ENCODE assay signal across 15 cellular contexts in the genomic region with DNA sequence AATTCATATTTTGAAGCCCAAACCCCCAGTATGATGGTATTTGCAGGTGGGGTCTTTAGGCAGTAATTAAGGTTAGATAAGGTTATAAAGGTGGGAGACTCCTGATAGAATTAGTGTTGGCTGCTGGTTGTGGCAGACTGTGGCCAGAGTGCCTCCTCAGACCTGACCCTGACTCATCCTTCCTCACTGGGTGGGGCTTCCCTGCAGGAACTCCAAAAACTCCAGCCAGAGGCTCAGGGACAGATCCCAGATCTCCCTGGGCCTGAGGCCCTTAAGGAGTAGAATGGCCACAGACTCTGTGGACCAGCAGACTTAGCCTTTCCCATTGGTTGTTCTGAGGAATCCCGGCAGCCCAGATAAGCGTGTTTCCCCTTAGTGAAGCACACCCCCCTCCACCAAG.
DNase-seq lines count a peak whose midpoint lies in the region; ATAC-seq and TF ChIP-seq lines count a peak whose summit lies in the region.
"Had no signal": no experiment of that assay in that cellular context is flagged by ENCODE, and none has a peak within 500 bp of the region (broad histone marks: within the 10 kb centered on the region; RNA-seq: fewer than 3 reads in every experiment).

No MANE protein-coding gene starts in this region.

- WGBS in trophoblast cell (ENCODE audit: extremely low coverage, insufficient coverage, insufficient read length), result no CpG with 5 or more reads among the region's 2 CpGs

- H3K9me3 Mint-ChIP-seq in MCF 10A (ENCODE audit: unreplicated experiment), result no peaks in the 10 kb centered on the region
- H3K9me3 Mint-ChIP-seq in glutamatergic neuron (ENCODE audit: unreplicated experiment), result peaks cover 1% of the 10 kb centered on the region

- no peak overlapping the region for H3K4me3 ChIP-seq in breast epithelium
- no peak overlapping the region for H3K4me3 ChIP-seq in MG63
- H3K4me3 ChIP-seq in epithelial cell of esophagus (ENCODE audit: low read length), result no peak overlapping the region
- H3K4me3 ChIP-seq in trophoblast cell (ENCODE audit: low read depth, low read length), result no peak overlapping the region
- no peak overlapping the region for H3K4me3 ChIP-seq in mucosa of descending colon
- H3K4me3 ChIP-seq: BLaER1 had no signal

- H2BK12ac ChIP-seq in trophoblast cell (ENCODE audit: low read length), result no peak overlapping the region

- H3K27me3 Mint-ChIP-seq in MCF 10A (ENCODE audit: insufficient read depth, unreplicated experiment) (no peaks in the 10 kb centered on the region), glutamatergic neuron (ENCODE audit: unreplicated experiment) (peaks cover 2% of the 10 kb centered on the region)
- H3K27me3 Mint-ChIP-seq: CD4-positive, alpha-beta memory T cell had no signal

- H3K14ac ChIP-seq in trophoblast cell (ENCODE audit: low read length), result no peak overlapping the region

- H3K79me1 ChIP-seq in trophoblast cell (ENCODE audit: low read length), result no peaks in the 10 kb centered on the region

- CTCF ChIA-PET in MCF 10A (lab: Yijun Ruan, JAX), result no interaction called here

- no peak overlapping the region for H2AFZ ChIP-seq in trophoblast cell (ENCODE audit: insufficient read depth, low read length, poor library complexity)

- no peak overlapping the region for H2BK120ac ChIP-seq in trophoblast cell (ENCODE audit: insufficient read depth, low read length, poor library complexity)

- H3K9me3 ChIP-seq in breast epithelium (no peaks in the 10 kb centered on the region), MG63 (no peaks in the 10 kb centered on the region; the same call in 1 of the 2 replicates), trophoblast cell (ENCODE audit: insufficient read depth, low read depth, low read length) (no peaks in the 10 kb centered on the region), mucosa of descending colon (no peaks in the 10 kb centered on the region)
- H3K9me3 ChIP-seq: BLaER1 had no signal

- H3K4me1 ChIP-seq in breast epithelium, result no peaks in the 10 kb centered on the region
- H3K4me1 ChIP-seq in trophoblast cell (ENCODE audit: control insufficient read depth in 1 of 2, insufficient read depth in 2 of 2, low read length in 2 of 2), result no peaks in the 10 kb centered on the region
- H3K4me1 ChIP-seq in mucosa of descending colon (ENCODE audit: low read depth), result no peaks in the 10 kb centered on the region
- H3K4me1 ChIP-seq: BLaER1 had no signal

- DNase-seq in MCF 10A (ENCODE audit: unreplicated experiment), result peak; percentile 27
- no peak for DNase-seq in breast epithelium (ENCODE audit: low spot score in 2 of 2)
- DNase-seq in MG63, result peak; percentile 4
- DNase-seq in epithelial cell of esophagus (ENCODE audit: low read depth), result peak; percentile 16
- DNase-seq in trophoblast cell, result no peak
- no peak for DNase-seq in glomerular visceral epithelial cell (ENCODE audit: extremely low spot score)
- DNase-seq in glutamatergic neuron, result no peak
- no peak for DNase-seq in mucosa of descending colon
- DNase-seq: CD4-positive, alpha-beta memory T cell; DMS153; DMS79 treated with DMSO at 0.1 percent for 48 hours; H9 had no signal

- ATAC-seq in mucosa of descending colon, result no peak

- H3K27ac ChIP-seq in breast epithelium, result no peak overlapping the region
- no peak overlapping the region for H3K27ac ChIP-seq in trophoblast cell (ENCODE audit: low read depth, low read length)
- H3K27ac ChIP-seq: 22Rv1, BLaER1 had no signal

- no peak overlapping the region for H3K18ac ChIP-seq in trophoblast cell (ENCODE audit: low read length)

- no peak overlapping the region for H4K12ac ChIP-seq in trophoblast cell (ENCODE audit: low read depth, low read length)

- TF ChIP-seq POLR2A in breast epithelium (IDR thresholded peaks at IDR 0.05), result no peak

- no peak overlapping the region for H2BK5ac ChIP-seq in trophoblast cell (ENCODE audit: low read depth, low read length, poor library complexity)

- TF ChIP-seq CTCF in MCF 10A (IDR thresholded peaks at IDR 0.05; ENCODE audit: unreplicated experiment), result no peak
- no peak for TF ChIP-seq CTCF in breast epithelium (IDR thresholded peaks at IDR 0.05)
- no peak for TF ChIP-seq CTCF in epithelial cell of esophagus (IDR thresholded peaks at IDR 0.05; ENCODE audit: insufficient read depth, low read depth, low read length, missing control alignments)
- TF ChIP-seq CTCF in glutamatergic neuron (IDR thresholded peaks at IDR 0.05; ENCODE audit: partially characterized antibody, unreplicated experiment), result no peak
- no peak for TF ChIP-seq CTCF in mucosa of descending colon (IDR thresholded peaks at IDR 0.05)

- H3K27me3 ChIP-seq in breast epithelium, result no peaks in the 10 kb centered on the region
- H3K27me3 ChIP-seq in MG63, result no peaks in the 10 kb centered on the region
- no peaks in the 10 kb centered on the region for H3K27me3 ChIP-seq in trophoblast cell (ENCODE audit: insufficient read depth, low read length)
- H3K27me3 ChIP-seq: BLaER1 had no signal

- no peak overlapping the region for H4K8ac ChIP-seq in trophoblast cell (ENCODE audit: low read depth, low read length)

- H3K4me2 ChIP-seq in trophoblast cell (ENCODE audit: low read length), result no peak overlapping the region
- H3K4me2 ChIP-seq: BLaER1 had no signal

- H3K4me3 Mint-ChIP-seq in MCF 10A (ENCODE audit: unreplicated experiment) (no peak overlapping the region), glutamatergic neuron (ENCODE audit: unreplicated experiment) (no peak overlapping the region)
- H3K4me3 Mint-ChIP-seq: CD14-positive monocyte; CD4-positive, alpha-beta memory T cell; H9 had no signal

- H3K36me3 ChIP-seq in breast epithelium, result no peaks in the 10 kb centered on the region
- no peaks in the 10 kb centered on the region for H3K36me3 ChIP-seq in MG63
- H3K36me3 ChIP-seq in trophoblast cell (ENCODE audit: control insufficient read depth in 1 of 2, insufficient read depth in 2 of 2, low read length in 2 of 2), result no peaks in the 10 kb centered on the region
- H3K36me3 ChIP-seq in mucosa of descending colon (ENCODE audit: low read depth), result no peaks in the 10 kb centered on the region
- H3K36me3 ChIP-seq: BLaER1 had no signal

- no peak overlapping the region for H3K23ac ChIP-seq in trophoblast cell (ENCODE audit: low read length)

- H2AK5ac ChIP-seq in trophoblast cell (ENCODE audit: low read length), result no peak overlapping the region

- BruUV-seq in MCF 10A (replicated peaks; lab: Mats Ljungman, UMichigan), result no TSS peak

- H4K91ac ChIP-seq in trophoblast cell (ENCODE audit: low read depth, low read length), result no peak overlapping the region

- H3K79me2 ChIP-seq in trophoblast cell (ENCODE audit: control insufficient read depth, insufficient read depth, low read length, poor library complexity), result no peaks in the 10 kb centered on the region

- H3K36me3 Mint-ChIP-seq in MCF 10A (ENCODE audit: insufficient read depth, unreplicated experiment) (no peaks in the 10 kb centered on the region), glutamatergic neuron (ENCODE audit: unreplicated experiment) (no peaks in the 10 kb centered on the region)
- H3K36me3 Mint-ChIP-seq: CD14-positive monocyte; CD4-positive, alpha-beta memory T cell had no signal

- POLR2A ChIA-PET in MCF 10A (lab: Yijun Ruan, JAX), result no interaction called here

- H3K4ac ChIP-seq in trophoblast cell (ENCODE audit: low read depth, low read length), result no peak overlapping the region

- H3K9ac ChIP-seq in trophoblast cell (ENCODE audit: low read length), result peak overlapping the region; percentile 66
- H3K9ac ChIP-seq: BLaER1 had no signal

- H3K4me1 Mint-ChIP-seq in MCF 10A (ENCODE audit: insufficient read depth, unreplicated experiment) (no peaks in the 10 kb centered on the region), glutamatergic neuron (ENCODE audit: low read depth, unreplicated experiment) (no peaks in the 10 kb centered on the region)
- H3K4me1 Mint-ChIP-seq: CD14-positive monocyte; CD4-positive, alpha-beta memory T cell had no signal

- H3K27ac Mint-ChIP-seq in MCF 10A (ENCODE audit: low read depth, unreplicated experiment) (no peak overlapping the region), glutamatergic neuron (ENCODE audit: unreplicated experiment) (no peak overlapping the region)
- H3K27ac Mint-ChIP-seq: CD14-positive monocyte; CD4-positive, alpha-beta memory T cell had no signal

- intact Hi-C loops in MCF 10A (cut with micrococcal nuclease), result no loop called here
- intact Hi-C loops in breast epithelium (cut with DNase I; ENCODE audit: low total_unique reads), result no loop called here
- intact Hi-C loops in mucosa of descending colon (cut with DNase I, micrococcal nuclease), result no loop called here

Comparison
In these comparisons a context has a peak if more than half of its experiments do, and no peak if none do; other contexts are left out.
1. DNase-seq: peak in MCF 10A (single experiment), MG63 (single experiment) and epithelial cell of esophagus (single experiment); none in breast epithelium (0 of 2), trophoblast cell (0 of 2), glomerular visceral epithelial cell (single experiment), glutamatergic neuron (single experiment) and mucosa of descending colon (0 of 3).